In genomic region chr10:49746626-49747302, GRCh38 we compare ENCODE assay signal across 26 cellular contexts. TPM values are rescaled to one million over a fixed set of nuclear protein-coding genes. Genes with fewer than 3 reads are reported as not detected.
DNase-seq lines count a peak whose midpoint lies in the region; ATAC-seq, FAIRE-seq and TF ChIP-seq lines count a peak whose summit lies in the region.
"Had no signal": no experiment of that assay in that cellular context is flagged by ENCODE, and none has a peak within 500 bp of the region (broad histone marks: within the 10 kb centered on the region; RNA-seq: fewer than 3 reads in every experiment).

No MANE protein-coding gene starts in this region.

- H3K4me3 ChIP-seq in coronary artery: no peak overlapping the region
- no peak overlapping the region for H3K4me3 ChIP-seq in body of pancreas
- H3K4me3 ChIP-seq: A549, GM23338, MG63 had no signal

- H3K36me3 ChIP-seq in body of pancreas (replicated peaks in 1 of 2; ENCODE audit: insufficient read depth in 1 of 2, low read depth in 2 of 2): no peaks in the 10 kb centered on the region
- H3K36me3 ChIP-seq: MG63 had no signal

- peak; percentile 6 for DNase-seq in AG20443 (ENCODE audit: low spot score)
- peak; percentile 8 for DNase-seq in GM12892 (ENCODE audit: insufficient read length)
- peak; percentile 59 for DNase-seq in coronary artery (ENCODE audit: low spot score)
- peak; percentile 8 for DNase-seq in mucosa of gallbladder (ENCODE audit: low spot score)
- DNase-seq in NCI-H187 (lab: John Stamatoyannopoulos, UW): no peak
- no peak for DNase-seq in kidney glomerular epithelial cell (lab: John Stamatoyannopoulos, UW)
- DNase-seq in body of pancreas: no peak
- DNase-seq: C1 segment of cervical spinal cord; CD4-positive, alpha-beta memory T cell; COR-L47; HCEC 1CT; MG63; NCI-H1105 treated with DMSO at 0.1 percent for 48 hours; NCI-H146; NCI-H2029; NCI-H446; NCI-H526; NCI-H82; NK-92 treated with Interleukin-12 subunit alpha and Interleukin-12 subunit beta, amount 100 ng/mL, for 24 hours; RPMI8226; SHP77 treated with DMSO at 0.1 percent for 48 hours had no signal

- FAIRE-seq in GM12892 (lab: Jason Lieb, UNC): no peak
- FAIRE-seq: A549, G401.6, HepG2 had no signal

- 86 to 88% methylated on average over 13 to 20 of the region's 20 CpGs for WGBS in body of pancreas, 2 donors

- intact Hi-C loops in body of pancreas (cut with DNase I): no loop called here

- TF ChIP-seq POLR2A in GM12892 (IDR thresholded peaks at IDR 0.05; ENCODE audit: low read depth, low read length): no peak
- TF ChIP-seq POLR2A in body of pancreas (IDR thresholded peaks at IDR 0.05): no peak

- TF ChIP-seq CTCF in coronary artery (IDR thresholded peaks at IDR 0.05): no peak
- TF ChIP-seq CTCF in body of pancreas (IDR thresholded peaks at IDR 0.05): no peak

- no peaks in the 10 kb centered on the region for H3K4me1 ChIP-seq in body of pancreas
- H3K4me1 ChIP-seq: A549 had no signal

- no peaks in the 10 kb centered on the region for H3K9me3 ChIP-seq in body of pancreas
- H3K9me3 ChIP-seq: A549, MG63 had no signal

- no peak for ATAC-seq in HG02571 (IDR thresholded peaks at IDR 0.05; ENCODE audit: unreplicated experiment)
- no peak for ATAC-seq in body of pancreas
- ATAC-seq: A549, GM23338, HepG2 had no signal

- H3K27me3 ChIP-seq in body of pancreas: no peaks in the 10 kb centered on the region

- H3K27ac ChIP-seq in coronary artery: no peak overlapping the region
- H3K27ac ChIP-seq in body of pancreas: no peak overlapping the region
- H3K27ac ChIP-seq: A549 had no signal

RNA-seq across cellular contexts. Expression of gene OGDHL, which starts 15.4 kb away (rescaled TPM):
- polyA plus RNA-seq in GM12892 (2012; ENCODE audit: missing spikeins): 0.30 TPM
- total RNA-seq in mucosa of gallbladder (5.3 TPM), body of pancreas (1 to 10 TPM; 2.6 to 4.3 TPM)
- total RNA-seq: CD4-positive, alpha-beta memory T cell had no signal
- polyA plus RNA-seq: CD4-positive, alpha-beta memory T cell had no signal

Comparison
In these comparisons a context has a peak if more than half of its experiments do, and no peak if none do; other contexts are left out.
1. DNase-seq: peak in AG20443 (single experiment), GM12892 (single experiment), coronary artery (single experiment) and mucosa of gallbladder (single experiment); none in NCI-H187 (0 of 2), kidney glomerular epithelial cell (single experiment) and body of pancreas (0 of 4).